8 cellular contexts compared by ENCODE assay signal in the genomic region with DNA sequence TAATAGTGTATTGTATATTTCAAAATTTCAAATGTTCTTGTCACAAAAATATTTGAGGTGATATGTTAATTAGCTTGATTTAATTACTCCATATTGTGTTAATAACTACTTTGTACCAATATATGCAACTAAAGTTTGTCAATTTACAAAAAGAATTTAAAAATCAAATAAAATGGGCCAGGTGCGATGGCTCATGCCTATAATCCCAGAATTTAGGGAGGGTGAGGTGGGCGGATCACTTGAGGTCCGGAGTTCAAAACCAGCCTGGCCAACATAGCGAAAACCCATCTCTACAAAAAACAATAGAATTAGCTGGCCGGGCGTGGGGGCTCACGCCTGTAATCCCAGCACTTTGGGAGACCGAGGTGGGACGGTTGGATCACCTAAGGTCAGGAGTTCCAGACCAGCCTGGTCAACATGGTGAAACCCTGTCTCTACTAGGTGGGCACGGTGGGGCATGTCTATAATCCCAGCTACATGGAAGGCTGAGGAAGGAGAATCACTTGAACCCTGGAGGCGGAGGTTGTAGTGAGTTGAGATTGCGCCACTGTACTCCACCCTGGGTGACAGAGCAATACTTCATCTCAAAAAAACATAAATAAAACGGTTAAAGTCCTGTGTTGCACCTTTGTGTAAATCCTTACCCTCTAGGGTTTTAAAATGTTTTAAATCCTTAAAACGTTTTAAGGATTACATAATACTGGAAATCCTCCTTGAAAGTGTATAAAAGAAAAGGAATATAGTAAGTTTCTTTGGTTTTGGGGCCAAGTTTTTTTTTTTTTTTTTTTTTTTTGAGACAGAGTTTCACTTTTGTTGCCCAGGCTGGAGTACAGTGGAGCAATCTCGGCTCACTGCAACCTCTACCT. TPM values are rescaled to one million over a fixed set of nuclear protein-coding genes. Genes with fewer than 3 reads are reported as not detected.
DNase-seq lines count a peak whose midpoint lies in the region; ATAC-seq and TF ChIP-seq lines count a peak whose summit lies in the region.

No MANE protein-coding gene starts in this region.

- no peaks in the 10 kb centered on the region for H3K36me3 ChIP-seq in thyroid gland

- no peak for TF ChIP-seq POLR2A in thyroid gland (IDR thresholded peaks at IDR 0.05)

- peaks cover 22% of the 10 kb centered on the region in 2 donors for H3K4me1 ChIP-seq in thyroid gland

- H3K27me3 ChIP-seq in layer of hippocampus (ENCODE audit: control insufficient read depth, insufficient read depth, low read length), result no peaks in the 10 kb centered on the region
- H3K27me3 ChIP-seq in thyroid gland, result no peaks in the 10 kb centered on the region

- no peak overlapping the region for H3K4me3 ChIP-seq in thyroid gland (replicated peaks in 1 of 3)

- H3K4me3 Mint-ChIP-seq in activated naive CD4-positive, alpha-beta T cell treated with anti-CD3 and anti-CD28 coated beads for 36 hours, result peak overlapping the region; percentile 97
- H3K4me3 Mint-ChIP-seq in activated T-helper 17 cell treated with anti-CD3 and anti-CD28 coated beads, Interleukin-2, amount 50 U/mL, for 72 hours, result peak overlapping the region; percentile 96

- H3K9me3 ChIP-seq in thyroid gland, result no peaks in the 10 kb centered on the region

- no peaks in the 10 kb centered on the region for H3K9me3 Mint-ChIP-seq in activated naive CD4-positive, alpha-beta T cell treated with anti-CD3 and anti-CD28 coated beads for 36 hours
- no peaks in the 10 kb centered on the region for H3K9me3 Mint-ChIP-seq in activated T-helper 17 cell treated with anti-CD3 and anti-CD28 coated beads, Interleukin-2, amount 50 U/mL, for 72 hours

- intact Hi-C loops in activated naive CD4-positive, alpha-beta T cell treated with anti-CD3 and anti-CD28 coated beads for 36 hours (cut with micrococcal nuclease), result loop anchor here (2.0 to 10.0 kb wide), 3 partner anchors 126 to 1013 kb away; a partner anchor contains a TSS
- intact Hi-C loops in thyroid gland (cut with DNase I), result loop anchor here (5.0 to 10.0 kb wide), 2 partner anchors 107 to 149 kb away; a partner anchor contains a TSS

- CTCF ChIA-PET in activated naive CD4-positive, alpha-beta T cell treated with anti-CD3 and anti-CD28 coated beads for 36 hours (lab: Charles Lee), result interaction anchor here (0.6 to 2.5 kb wide), 14 partner anchors 7 to 179 kb away, joined by 3 to 14 read pairs (median 5); a partner anchor contains a TSS

- in situ Hi-C loops in KBM-7 (cut with MboI; ENCODE audit: low pct_unique_long_range_greater_than_20kb, low sequenced_read_pairs), result no loop called here

- H3K4me1 Mint-ChIP-seq in activated naive CD4-positive, alpha-beta T cell treated with anti-CD3 and anti-CD28 coated beads for 36 hours (ENCODE audit: low read depth), result peaks cover 27% of the 10 kb centered on the region
- H3K4me1 Mint-ChIP-seq in activated T-helper 17 cell treated with anti-CD3 and anti-CD28 coated beads, Interleukin-2, amount 50 U/mL, for 72 hours, result peaks cover 6% of the 10 kb centered on the region

- 87 to 88% methylated on average over 15 of the region's 15 CpGs for WGBS in thyroid gland, 2 donors

- no peak for DNase-seq in activated naive CD4-positive, alpha-beta T cell treated with anti-CD3 and anti-CD28 coated beads for 36 hours
- DNase-seq in activated naive CD4-positive, alpha-beta T cell (lab: John Stamatoyannopoulos, UW), result no peak
- DNase-seq in thyroid gland, result no peak
- no peak for DNase-seq in KBM-7
- no peak for DNase-seq in NCI-H446 treated with DMSO at 0.1 percent for 48 hours (lab: John Stamatoyannopoulos, UW)

- peak overlapping the region; percentile 38 for H3K27ac ChIP-seq in layer of hippocampus (ENCODE audit: low read depth, low read length)
- H3K27ac ChIP-seq in thyroid gland, result peak overlapping the region in 2 of 3 donors; percentile 92

- ATAC-seq in activated T-helper 17 cell treated with anti-CD3 and anti-CD28 coated beads, Interleukin-2, amount 50 U/mL, for 72 hours (replicated peaks), result no peak
- no peak for ATAC-seq in HG03521 (IDR thresholded peaks at IDR 0.05; ENCODE audit: unreplicated experiment)

- no peak for TF ChIP-seq CTCF in thyroid gland (IDR thresholded peaks at IDR 0.05)

- H3K36me3 Mint-ChIP-seq in activated naive CD4-positive, alpha-beta T cell treated with anti-CD3 and anti-CD28 coated beads for 36 hours (ENCODE audit: low read depth), result peaks cover 32% of the 10 kb centered on the region
- peaks cover 61% of the 10 kb centered on the region for H3K36me3 Mint-ChIP-seq in activated T-helper 17 cell treated with anti-CD3 and anti-CD28 coated beads, Interleukin-2, amount 50 U/mL, for 72 hours (ENCODE audit: low read depth)

- no peaks in the 10 kb centered on the region for H3K27me3 Mint-ChIP-seq in activated naive CD4-positive, alpha-beta T cell treated with anti-CD3 and anti-CD28 coated beads for 36 hours (ENCODE audit: low read depth)
- H3K27me3 Mint-ChIP-seq in activated T-helper 17 cell treated with anti-CD3 and anti-CD28 coated beads, Interleukin-2, amount 50 U/mL, for 72 hours, result no peaks in the 10 kb centered on the region

- peak overlapping the region; percentile 94 for H3K27ac Mint-ChIP-seq in activated naive CD4-positive, alpha-beta T cell treated with anti-CD3 and anti-CD28 coated beads for 36 hours
- H3K27ac Mint-ChIP-seq in activated T-helper 17 cell treated with anti-CD3 and anti-CD28 coated beads, Interleukin-2, amount 50 U/mL, for 72 hours, result peak overlapping the region; percentile 95

RNA-seq across cellular contexts. Expression of a gene that starts 4.0 kb away (rescaled TPM):
- total RNA-seq in activated naive CD4-positive, alpha-beta T cell treated with anti-CD3 and anti-CD28 coated beads for 36 hours, result 10 to 100 TPM; 47.8 to 50.1 TPM
- total RNA-seq in activated T-helper 17 cell treated with anti-CD3 and anti-CD28 coated beads, Interleukin-2, amount 50 U/mL, for 72 hours, result 100 to 1,000 TPM in 1 of 2 donors, 10 to 100 TPM in 1; 78.4 to 118 TPM
- total RNA-seq in thyroid gland, result 100 to 1,000 TPM; 194 to 330 (median 256) TPM

RNA-seq across cellular contexts. Expression of a gene that starts 16.2 kb away (rescaled TPM):
- total RNA-seq in activated naive CD4-positive, alpha-beta T cell treated with anti-CD3 and anti-CD28 coated beads for 36 hours, result 10 to 100 TPM; 19.8 to 23.1 TPM
- 100 to 1,000 TPM; 124 to 189 TPM for total RNA-seq in activated T-helper 17 cell treated with anti-CD3 and anti-CD28 coated beads, Interleukin-2, amount 50 U/mL, for 72 hours
- total RNA-seq in thyroid gland, result 100 to 1,000 TPM; 148 to 320 (median 190) TPM

RNA-seq across cellular contexts. Expression of a gene that starts 16.5 kb away (rescaled TPM):
- under 1 TPM; 0.86 to 0.95 TPM for total RNA-seq in activated naive CD4-positive, alpha-beta T cell treated with anti-CD3 and anti-CD28 coated beads for 36 hours
- total RNA-seq in activated T-helper 17 cell treated with anti-CD3 and anti-CD28 coated beads, Interleukin-2, amount 50 U/mL, for 72 hours, result 1 to 10 TPM; 2.7 to 2.9 TPM
- 1 to 10 TPM; 3.5 to 4.1 (median 3.9) TPM for total RNA-seq in thyroid gland

RNA-seq across cellular contexts. Expression of a gene that starts 24.8 kb away (rescaled TPM):
- 100 to 1,000 TPM; 172 to 174 TPM for total RNA-seq in activated naive CD4-positive, alpha-beta T cell treated with anti-CD3 and anti-CD28 coated beads for 36 hours
- 100 to 1,000 TPM in 1 of 2 donors, 10 to 100 TPM in 1; 92.5 to 139 TPM for total RNA-seq in activated T-helper 17 cell treated with anti-CD3 and anti-CD28 coated beads, Interleukin-2, amount 50 U/mL, for 72 hours
- total RNA-seq in thyroid gland, result 10 to 100 TPM; 29.2 to 48.4 (median 36.5) TPM

RNA-seq across cellular contexts. Expression of a gene that starts 31.0 kb away (rescaled TPM):
- total RNA-seq in activated naive CD4-positive, alpha-beta T cell treated with anti-CD3 and anti-CD28 coated beads for 36 hours, result 1 to 10 TPM; 8.4 to 9.2 TPM
- total RNA-seq in activated T-helper 17 cell treated with anti-CD3 and anti-CD28 coated beads, Interleukin-2, amount 50 U/mL, for 72 hours, result 10 to 100 TPM; 19.3 to 22.3 TPM
- 10 to 100 TPM; 54.4 to 98.1 (median 65.9) TPM for total RNA-seq in thyroid gland

Comparison
In these comparisons a context has a peak if more than half of its experiments do, and no peak if none do; other contexts are left out.
1. RNA of a gene that starts 16.2 kb away (total RNA-seq): 148 to 320 TPM in thyroid gland and 124 to 189 TPM in activated T-helper 17 cell treated with anti-CD3 and anti-CD28 coated beads, Interleukin-2, amount 50 U/mL, for 72 hours; 19.8 to 23.1 TPM in activated naive CD4-positive, alpha-beta T cell treated with anti-CD3 and anti-CD28 coated beads for 36 hours; every median in the first group is over 4 times any median in the second.